ENCODE assay signal across 8 cellular contexts in genomic region chr20:3847419-3847940, GRCh38. TPM values are rescaled to one million over a fixed set of nuclear protein-coding genes. Genes with fewer than 3 reads are reported as not detected.
DNase-seq lines count a peak whose midpoint lies in the region; ATAC-seq and TF ChIP-seq lines count a peak whose summit lies in the region.

No MANE protein-coding gene starts in this region.

- 0 out of 2 replicates have a peak, but pooled peaks cover 8% of the 10 kb centered on the region for H3F3A ChIP-seq in GM23248 (ENCODE audit: insufficient read depth)

- H3K27me3 Mint-ChIP-seq in T-cell = no peaks in the 10 kb centered on the region

- POLR2A ChIA-PET in T-cell (lab: Charles Lee) = no interaction called here

- H3K36me3 Mint-ChIP-seq in T-cell = no peaks in the 10 kb centered on the region

- H3K9ac ChIP-seq in GM23248 (peak overlapping the region; percentile 92), rectal smooth muscle tissue (ENCODE audit: low read length) (peak overlapping the region; percentile 94)

- no peak for ATAC-seq in T-cell (replicated peaks in 1 of 4)
- no peak for ATAC-seq in HG02571 (IDR thresholded peaks at IDR 0.05; ENCODE audit: unreplicated experiment)

- DNase-seq in GM23248 (no peak), T-cell (no peak), fibroblast of the aortic adventitia (ENCODE audit: low read depth) (peak; percentile 26), RPMI8226 (no peak), COLO829 (ENCODE audit: low spot score) (no peak), AG08396 (ENCODE audit: low spot score) (no peak)

- H3K27me3 ChIP-seq in GM23248 (replicated peaks; ENCODE audit: insufficient read depth) (no peaks in the 10 kb centered on the region), rectal smooth muscle tissue (ENCODE audit: control insufficient read depth, insufficient read depth, low read length) (no peaks in the 10 kb centered on the region)

- H3K9me3 Mint-ChIP-seq in T-cell = no peaks in the 10 kb centered on the region

- H2AFZ ChIP-seq in GM23248 = peak overlapping the region; percentile 83

- WGBS in GM23248 (ENCODE audit: low coverage in 1 of 2, low lambda C conversion rate in 2 of 2, missing lambda C conversion rate in 2 of 2), 2 experiments = 7 to 10% methylated on average over 8 of the region's 8 CpGs

- TF ChIP-seq CTCF in fibroblast of the aortic adventitia (IDR thresholded peaks at IDR 0.05; ENCODE audit: insufficient read depth, low read length) = no peak

- H3K4me3 ChIP-seq in GM23248 = peak overlapping the region; percentile 80
- H3K4me3 ChIP-seq in fibroblast of the aortic adventitia (ENCODE audit: low read depth, low read length) = peak overlapping the region; percentile 85
- H3K4me3 ChIP-seq in rectal smooth muscle tissue (ENCODE audit: low read length) = peak overlapping the region; percentile 95

- H3K36me3 ChIP-seq in GM23248 (ENCODE audit: low read depth) = no peaks in the 10 kb centered on the region; the same call in 1 of the 2 replicates
- no peaks in the 10 kb centered on the region for H3K36me3 ChIP-seq in rectal smooth muscle tissue (ENCODE audit: control insufficient read depth, insufficient read depth, low read length)

- H3K4me3 Mint-ChIP-seq in T-cell = peak overlapping the region; percentile 85 to 90 (median 86)

- in situ Hi-C loops in GM23248 (cut with MboI) = no loop called here

- no peaks in the 10 kb centered on the region for H3K9me2 ChIP-seq in GM23248 (ENCODE audit: insufficient read depth)

- no peaks in the 10 kb centered on the region for H4K20me1 ChIP-seq in GM23248 (ENCODE audit: insufficient read depth)

- H3K4me1 ChIP-seq in GM23248 (ENCODE audit: insufficient read depth) = peaks cover 10% of the 10 kb centered on the region
- H3K4me1 ChIP-seq in rectal smooth muscle tissue (ENCODE audit: control insufficient read depth, insufficient read depth, low read length) = peaks cover 9% of the 10 kb centered on the region

- peak overlapping the region; percentile 93 for H3K4me2 ChIP-seq in GM23248 (ENCODE audit: unreplicated experiment)

- peak overlapping the region; percentile 80 to 91 for H3K27ac Mint-ChIP-seq in T-cell

- H3K27ac ChIP-seq in GM23248 (peak overlapping the region; percentile 49), rectal smooth muscle tissue (ENCODE audit: low read depth, low read length) (peak overlapping the region; percentile 74)

- CTCF ChIA-PET in T-cell (lab: Charles Lee) = no interaction called here

- no peaks in the 10 kb centered on the region for H3K9me3 ChIP-seq in GM23248 (ENCODE audit: low read depth)

- H3K79me2 ChIP-seq in GM23248 (ENCODE audit: insufficient read depth) = peaks cover 61% of the 10 kb centered on the region

- peaks cover 27 to 34% (median 27%) of the 10 kb centered on the region in 3 donors for H3K4me1 Mint-ChIP-seq in T-cell

RNA-seq across cellular contexts. Expression of gene MAVS, which starts 0.8 kb away (rescaled TPM):
- total RNA-seq in GM23248 (2014; rRNA removed; shearing (Covaris generic)) = 22.0 and 27.4 TPM in 2 replicates
- 12.0 and 12.5 TPM in 2 replicates for polyA plus RNA-seq in GM23248 (2016; fragmentation: Nextera tagmentation; extraction: Ambion mirVana)
- total RNA-seq in T-cell (10 to 100 TPM; 25.7 to 46.9 (median 43.3) TPM), fibroblast of the aortic adventitia (ENCODE audit: low replicate concordance) (16.4 and 23.7 TPM in 2 replicates)

RNA-seq across cellular contexts. Expression of gene AP5S1, which starts 27.1 kb away (rescaled TPM):
- 24.8 and 25.0 TPM in 2 replicates for total RNA-seq in GM23248 (2014; rRNA removed; shearing (Covaris generic))
- 20.5 and 22.6 TPM in 2 replicates for polyA plus RNA-seq in GM23248 (2016; fragmentation: Nextera tagmentation; extraction: Ambion mirVana)
- total RNA-seq in T-cell (10 to 100 TPM; 11.5 to 17.3 (median 14.4) TPM), fibroblast of the aortic adventitia (ENCODE audit: low replicate concordance) (9.4 and 20.4 TPM in 2 replicates)

RNA-seq across cellular contexts. Expression of gene PANK2, which starts 41.7 kb away (rescaled TPM):
- 43.7 and 65.1 TPM in 2 replicates for total RNA-seq in GM23248 (2014; rRNA removed; shearing (Covaris generic))
- polyA plus RNA-seq in GM23248 (2016; fragmentation: Nextera tagmentation; extraction: Ambion mirVana) = 30.6 and 32.6 TPM in 2 replicates
- 10 to 100 TPM; 45.0 to 67.0 (median 63.6) TPM for total RNA-seq in T-cell
- 54.9 and 102 TPM in 2 replicates for total RNA-seq in fibroblast of the aortic adventitia (ENCODE audit: low replicate concordance)

RNA-seq across cellular contexts. Expression of gene CDC25B, which starts 51.4 kb away (rescaled TPM):
- total RNA-seq in GM23248 (2014; rRNA removed; shearing (Covaris generic)) = 20.1 and 22.9 TPM in 2 replicates
- 16.3 and 18.2 TPM in 2 replicates for polyA plus RNA-seq in GM23248 (2016; fragmentation: Nextera tagmentation; extraction: Ambion mirVana)
- total RNA-seq in T-cell = 100 to 1,000 TPM; 216 to 409 (median 401) TPM
- 51.0 and 58.5 TPM in 2 replicates for total RNA-seq in fibroblast of the aortic adventitia (ENCODE audit: low replicate concordance)
